ENCODE assay signal across 8 cellular contexts in genomic region chr10:70978181-70978580, GRCh38.
"Had no signal": no experiment of that assay in that cellular context is flagged by ENCODE, and none has a peak within 500 bp of the region (broad histone marks: within the 10 kb centered on the region; RNA-seq: fewer than 3 reads in every experiment).

No MANE protein-coding gene starts in this region.

- H3K4me3 ChIP-seq: GM23338, K562 had no signal

- DNase-seq: H9, HCEC 1CT, IMR-90 had no signal

- FAIRE-seq: H1, H54, HTR-8/SVneo, K562 had no signal

- ATAC-seq: GM23338, K562 had no signal
